In genomic region chr12:31874961-31875608, GRCh38 we compare ENCODE assay signal across 8 cellular contexts.
DNase-seq lines count a peak whose midpoint lies in the region; ATAC-seq, FAIRE-seq and TF ChIP-seq lines count a peak whose summit lies in the region.

No MANE protein-coding gene starts in this region.

- POLR2A ChIA-PET in GM10248 (lab: Yijun Ruan, JAX) (interaction anchor here (0.7 kb wide), 1 partner anchor 161 kb away, joined by 3 read pairs; no protein-coding TSS in a partner anchor), GM12878 (lab: Charles Lee) (interaction anchor here (0.6 kb wide), 1 partner anchor 40 kb away, joined by 3 read pairs; no protein-coding TSS in a partner anchor)

- ATAC-seq in HG03039 (IDR thresholded peaks at IDR 0.05; ENCODE audit: unreplicated experiment) = peak; percentile 77
- ATAC-seq in GM12878 = peak; percentile 96

- SMC1A ChIA-PET in GM12878 (lab: Charles Lee; ENCODE audit: uncharacterized antibody, unreplicated experiment) = interaction anchor here (0.6 to 1.5 kb wide), 7 partner anchors 15 to 193 kb away, joined by 3 to 5 read pairs (median 3); no protein-coding TSS in a partner anchor

- TF ChIP-seq CTCF in GM10248 (IDR thresholded peaks at IDR 0.05; ENCODE audit: control extremely low read depth, extremely low read depth, low read depth, missing control alignments) (no peak), GM12878 (IDR thresholded peaks at IDR 0.05 in 2 of 3, conservative IDR thresholded peaks at IDR 0.05 in 1 of 3; ENCODE audit: control insufficient read depth in 2 of 3, extremely low read depth in 1 of 3, insufficient read depth in 1 of 3, low read depth in 3 of 3, low read length in 3 of 3) (no peak), lower leg skin (IDR thresholded peaks at IDR 0.05) (no peak), hepatocyte (IDR thresholded peaks at IDR 0.05; ENCODE audit: poor library complexity) (no peak)

- H3K27me3 ChIP-seq in GM12878 (replicated peaks in 1 of 2; ENCODE audit: control insufficient read depth in 2 of 2, insufficient read depth in 2 of 2, low read length in 1 of 2) = no peaks in the 10 kb centered on the region
- H3K27me3 ChIP-seq in hepatocyte = no peaks in the 10 kb centered on the region

- TF ChIP-seq POLR2A in GM12878 (IDR thresholded peaks at IDR 0.05; ENCODE audit: low read depth, low read length) (no peak), lower leg skin (IDR thresholded peaks at IDR 0.05) (no peak), erythroblast (IDR thresholded peaks at IDR 0.05; ENCODE audit: low read length) (no peak)

- H3K4me1 ChIP-seq in GM12878 (ENCODE audit: control insufficient read depth, insufficient read depth, low read length) (peaks cover 10% of the 10 kb centered on the region), hepatocyte (ENCODE audit: insufficient read depth) (peaks cover 10% of the 10 kb centered on the region)

- TF ChIP-seq RAD21 in GM12878 (IDR thresholded peaks at IDR 0.05; ENCODE audit: insufficient read depth, low read depth, low read length) = no peak

- H3K9me3 ChIP-seq in GM12878 (replicated peaks; ENCODE audit: control insufficient read depth, insufficient read depth, low read length) (no peaks in the 10 kb centered on the region; the same call in 1 of the 3 replicates), hepatocyte (ENCODE audit: low read depth) (no peaks in the 10 kb centered on the region)

- DNase-seq in GM10248 (ENCODE audit: extremely low spot score) (peak; percentile 72), T-helper 22 cell (ENCODE audit: low read depth) (peak; percentile 56), GM12878 (ENCODE audit: low read depth, low spot score) (no peak), lower leg skin (ENCODE audit: low spot score in 2 of 2) (peak; percentile 41 to 87), erythroblast (lab: John Stamatoyannopoulos, UW) (no peak), hepatocyte (ENCODE audit: low spot score) (no peak)
- DNase-seq in stimulated activated CD8-positive, alpha-beta memory T cell treated with anti-CD3 and anti-CD28 coated beads, Interleukin-15, amount 100 ng/mL, for 4 hours (ENCODE audit: low read depth in 2 of 2) = peak; percentile 32 to 59

- intact Hi-C loops in GM12878 (cut with micrococcal nuclease; ENCODE audit: unreplicated experiment) (no loop called here), lower leg skin (cut with DNase I; ENCODE audit: low total_unique reads) (no loop called here)

- H3K27ac ChIP-seq in GM12878 (ENCODE audit: control insufficient read depth, insufficient read depth) (peak overlapping the region; percentile 76), hepatocyte (no peak overlapping the region)

- CTCF ChIA-PET in GM10248 (lab: Yijun Ruan, JAX) = interaction anchor here (1.1 to 1.2 kb wide), 2 partner anchors 19 to 221 kb away, joined by 3 read pairs; no protein-coding TSS in a partner anchor
- CTCF ChIA-PET in GM12878 (lab: Yijun Ruan, JAX) = interaction anchor here (0.6 kb wide), 1 partner anchor 165 kb away, joined by 3 read pairs; no protein-coding TSS in a partner anchor

- H3K4me3 ChIP-seq in GM12878 = no peak overlapping the region
- no peak overlapping the region for H3K4me3 ChIP-seq in lower leg skin (ENCODE audit: low read depth, poor library complexity, severe bottlenecking)
- no peak overlapping the region for H3K4me3 ChIP-seq in hepatocyte

- peak; percentile 7 for FAIRE-seq in GM12878 (lab: Jason Lieb, UNC)

- RAD21 ChIA-PET in GM12878 (lab: Charles Lee; ENCODE audit: unreplicated experiment) = interaction anchor here (0.6 to 1.3 kb wide), 3 partner anchors 62 to 88 kb away, joined by 3 to 6 read pairs (median 5); no protein-coding TSS in a partner anchor

- H2AFZ ChIP-seq in GM12878 (ENCODE audit: control insufficient read depth, low read depth, low read length) (peak overlapping the region; percentile 92), hepatocyte (no peak overlapping the region)

- peak overlapping the region; percentile 56; the same call in 1 of the 2 replicates for H3K9ac ChIP-seq in GM12878 (ENCODE audit: control insufficient read depth, insufficient read depth, low read length)

- TF ChIP-seq EP300 in GM12878 (IDR thresholded peaks at IDR 0.05; ENCODE audit: borderline replicate concordance in 1 of 2, control insufficient read depth in 1 of 2, low read depth in 2 of 2, low read length in 2 of 2) = no peak

- H3K9me2 ChIP-seq in hepatocyte (replicated peaks; ENCODE audit: insufficient read depth) = no peaks in the 10 kb centered on the region

- H3K4me2 ChIP-seq in GM12878 (ENCODE audit: control insufficient read depth, insufficient read depth) (peak overlapping the region; percentile 34), hepatocyte (no peak overlapping the region)

- H3K79me2 ChIP-seq in GM12878 (ENCODE audit: control insufficient read depth, insufficient read depth, low read length) (no peaks in the 10 kb centered on the region), hepatocyte (no peaks in the 10 kb centered on the region)

- no TSS peak for BruUV-seq in GM12878 (replicated peaks; lab: Mats Ljungman, UMichigan)

- WGBS in GM12878 (ENCODE audit: insufficient coverage, insufficient replicate concordance, low lambda C conversion rate, missing lambda C conversion rate) = 18% methylated on average over 6 of the region's 6 CpGs
- 31 to 38% methylated on average over 6 of the region's 6 CpGs for WGBS in lower leg skin, 2 donors
- WGBS in hepatocyte (ENCODE audit: low lambda C conversion rate, missing lambda C conversion rate) = 76% methylated on average over 6 of the region's 6 CpGs

- H4K20me1 ChIP-seq in GM12878 (ENCODE audit: control insufficient read depth, insufficient read depth) (no peaks in the 10 kb centered on the region), hepatocyte (ENCODE audit: insufficient read depth, poor library complexity, severe bottlenecking) (no peaks in the 10 kb centered on the region)

- no peaks in the 10 kb centered on the region for H3K36me3 ChIP-seq in GM12878 (ENCODE audit: control insufficient read depth in 2 of 2, insufficient read depth in 2 of 2, low read length in 1 of 2)
- H3K36me3 ChIP-seq in hepatocyte (replicated peaks; ENCODE audit: insufficient read depth, low read depth) = no peaks in the 10 kb centered on the region

- in situ Hi-C loops in GM12878 (cut with MboI) = no loop called here

TF ChIP-seq in GM12878, 131 proteins besides CTCF, POLR2A, EP300 and RAD21 (continues in another document):
- TF ChIP-seq HDAC2 (IDR thresholded peaks at IDR 0.05) (no peak), TBL1XR1 (IDR thresholded peaks at IDR 0.05; ENCODE audit: low read depth, low read length) (no peak), GABPA (IDR thresholded peaks at IDR 0.05; ENCODE audit: low read depth) (peak; percentile 75), SIX5 (IDR thresholded peaks at IDR 0.05; ENCODE audit: low read depth, low read length, severe bottlenecking) (no peak), EED (IDR thresholded peaks at IDR 0.05; ENCODE audit: low read depth) (peak; percentile 76), STAT3 (IDR thresholded peaks at IDR 0.05; ENCODE audit: low read depth, low read length) (no peak), CUX1 (IDR thresholded peaks at IDR 0.05; ENCODE audit: insufficient replicate concordance, low read depth, low read length) (no peak), ZZZ3 (IDR thresholded peaks at IDR 0.05; ENCODE audit: control insufficient read depth, insufficient read length, low read depth) (no peak), EGR1 (IDR thresholded peaks at IDR 0.05; ENCODE audit: borderline replicate concordance in 1 of 2, low read depth in 2 of 2, low read length in 2 of 2) (peak in 1 of 2 experiments; percentile 60; a peak in 2 of 3 replicates), HDGF (IDR thresholded peaks at IDR 0.05) (peak; percentile 86)

Comparison
In these comparisons a context has a peak if more than half of its experiments do, and no peak if none do; other contexts are left out.
1. DNase-seq: peak in GM10248 (single experiment), T-helper 22 cell (single experiment), lower leg skin (2 of 2) and stimulated activated CD8-positive, alpha-beta memory T cell treated with anti-CD3 and anti-CD28 coated beads, Interleukin-15, amount 100 ng/mL, for 4 hours (2 of 2); none in GM12878 (single experiment), erythroblast (0 of 2) and hepatocyte (single experiment).